8 cellular contexts compared by ENCODE assay signal in genomic region chr6:151475653-151476523, GRCh38. TPM values are rescaled to one million over a fixed set of nuclear protein-coding genes. Genes with fewer than 3 reads are reported as not detected.
DNase-seq lines count a peak whose midpoint lies in the region; ATAC-seq and TF ChIP-seq lines count a peak whose summit lies in the region.

No MANE protein-coding gene starts in this region.

- TF ChIP-seq POLR2A in IMR-90 (IDR thresholded peaks at IDR 0.05; ENCODE audit: low read depth, low read length): no peak
- TF ChIP-seq POLR2A in stomach (IDR thresholded peaks at IDR 0.05): no peak

- no peaks in the 10 kb centered on the region for H3K27me3 Mint-ChIP-seq in CD4-positive, CD25-positive, alpha-beta regulatory T cell

- no peaks in the 10 kb centered on the region for H3K36me3 ChIP-seq in CD4-positive, CD25-positive, alpha-beta regulatory T cell (ENCODE audit: control insufficient read depth, insufficient read depth, low read length)
- H3K36me3 ChIP-seq in IMR-90 (ENCODE audit: control insufficient read depth, insufficient read depth, low read length): no peaks in the 10 kb centered on the region
- H3K36me3 ChIP-seq in mammary epithelial cell (ENCODE audit: insufficient read depth, low read length): no peaks in the 10 kb centered on the region
- H3K36me3 ChIP-seq in left lung: no peaks in the 10 kb centered on the region
- no peaks in the 10 kb centered on the region for H3K36me3 ChIP-seq in stomach

- H4K5ac ChIP-seq in IMR-90 (ENCODE audit: low read depth, low read length): no peak overlapping the region; the same call in 1 of the 2 replicates

- H4K8ac ChIP-seq in IMR-90 (ENCODE audit: low read depth in 2 of 2, low read length in 2 of 2): peak overlapping the region; percentile 22 to 28; a peak in 2 of 4 replicates

- no peak overlapping the region; the same call in 1 of the 2 replicates for H2AK5ac ChIP-seq in IMR-90 (ENCODE audit: low read depth, low read length)

- no peaks in the 10 kb centered on the region for H3K79me2 ChIP-seq in mammary epithelial cell (ENCODE audit: insufficient read depth, low read length)

- peak overlapping the region; percentile 69 for H2AFZ ChIP-seq in IMR-90 (replicated peaks; ENCODE audit: low read length, poor library complexity)
- peak overlapping the region; percentile 60 for H2AFZ ChIP-seq in mammary epithelial cell (ENCODE audit: low read depth, low read length)

- H3K9ac ChIP-seq in IMR-90 (ENCODE audit: low read depth, low read length) (no peak overlapping the region), mammary epithelial cell (ENCODE audit: insufficient read depth, low read length) (no peak overlapping the region)

- TF ChIP-seq RAD21 in IMR-90 (IDR thresholded peaks at IDR 0.05; ENCODE audit: low read length): peak; percentile 62

- DNase-seq in CD4-positive, CD25-positive, alpha-beta regulatory T cell: peak; percentile 11 to 63 (median 54)
- DNase-seq in IMR-90: peak; percentile 59
- peak; percentile 38 for DNase-seq in SK-N-DZ (ENCODE audit: low spot score)
- DNase-seq in mammary epithelial cell: peak; percentile 17
- DNase-seq in left lung: no peak
- DNase-seq in stomach: peak; percentile 38
- no peak for DNase-seq in GOT3 (lab: John Stamatoyannopoulos, UW)

- H3K27ac ChIP-seq in CD4-positive, CD25-positive, alpha-beta regulatory T cell (ENCODE audit: insufficient read depth, low read length, poor library complexity, severe bottlenecking): no peak overlapping the region
- 0 out of 2 replicates have a peak overlapping the region, but pooled peaks have one; percentile 16 for H3K27ac ChIP-seq in IMR-90 (ENCODE audit: insufficient read depth, low read length)
- no peak overlapping the region for H3K27ac ChIP-seq in mammary epithelial cell (ENCODE audit: insufficient read depth, low read depth, low read length)
- H3K27ac ChIP-seq in left lung: no peak overlapping the region
- no peak overlapping the region for H3K27ac ChIP-seq in stomach

- no peak overlapping the region for H2BK20ac ChIP-seq in IMR-90 (ENCODE audit: low read depth, low read length)

- no CpG with 5 or more reads among the region's 16 CpGs for WGBS in IMR-90 (ENCODE audit: extremely low coverage in 2 of 2, insufficient read length in 1 of 2), 2 experiments
- 63% methylated on average over 15 of the region's 16 CpGs for WGBS in mammary epithelial cell (ENCODE audit: low coverage, missing lambda C conversion rate)
- WGBS in stomach, 5 donors: 24 to 36% (median 32%) methylated on average over 16 of the region's 16 CpGs

- H3K18ac ChIP-seq in IMR-90 (ENCODE audit: low read depth, low read length): peak overlapping the region; percentile 0; the same call in 1 of the 2 replicates

- peaks cover 0 to 1% (median 0%) of the 10 kb centered on the region in 7 donors for H3K9me3 Mint-ChIP-seq in CD4-positive, CD25-positive, alpha-beta regulatory T cell

- H3K4me3 Mint-ChIP-seq in CD4-positive, CD25-positive, alpha-beta regulatory T cell: peak overlapping the region in 2 of 4 donors; percentile 15 to 33

- no peaks in the 10 kb centered on the region for H3K36me3 Mint-ChIP-seq in CD4-positive, CD25-positive, alpha-beta regulatory T cell

- intact Hi-C loops in IMR-90 (cut with micrococcal nuclease): loop anchor here (1.0 to 10.0 kb wide), 2 partner anchors 35 to 789 kb away; no protein-coding TSS in a partner anchor
- intact Hi-C loops in mammary epithelial cell (cut with micrococcal nuclease): loop anchor here (1.0 to 10.0 kb wide), 3 partner anchors 35 to 289 kb away; no protein-coding TSS in a partner anchor
- intact Hi-C loops in left lung (cut with DNase I): no loop called here
- intact Hi-C loops in stomach (cut with DNase I; ENCODE audit: low total_unique reads): no loop called here

- H3K14ac ChIP-seq in IMR-90 (replicated peaks; ENCODE audit: low read depth, low read length): no peak overlapping the region

- TF ChIP-seq CTCF in IMR-90 (conservative IDR thresholded peaks at IDR 0.05; ENCODE audit: low read depth, low read length): peak; percentile 75
- TF ChIP-seq CTCF in mammary epithelial cell (conservative IDR thresholded peaks at IDR 0.05 in 1 of 2, IDR thresholded peaks at IDR 0.05 in 1 of 2; ENCODE audit: extremely low read depth in 1 of 2, insufficient read depth in 1 of 2, low read depth in 1 of 2, low read length in 2 of 2): peak; percentile 68 to 75
- peak; percentile 62 to 88 for TF ChIP-seq CTCF in left lung (IDR thresholded peaks at IDR 0.05)
- peak in 4 of 7 experiments; percentile 57 to 82 (median 64) for TF ChIP-seq CTCF in stomach (IDR thresholded peaks at IDR 0.05)

- H3K79me1 ChIP-seq in IMR-90 (ENCODE audit: low read depth in 1 of 2, low read length in 2 of 2): no peaks in the 10 kb centered on the region

- no peak overlapping the region for H3K27ac Mint-ChIP-seq in CD4-positive, CD25-positive, alpha-beta regulatory T cell

- H3K9me3 ChIP-seq in CD4-positive, CD25-positive, alpha-beta regulatory T cell (ENCODE audit: control insufficient read depth in 2 of 2, low read length in 2 of 2): no peaks in the 10 kb centered on the region
- H3K9me3 ChIP-seq in IMR-90 (ENCODE audit: control insufficient read depth, insufficient read depth, low read length) (no peaks in the 10 kb centered on the region), mammary epithelial cell (replicated peaks; ENCODE audit: insufficient read depth, low read length) (no peaks in the 10 kb centered on the region), left lung (no peaks in the 10 kb centered on the region), stomach (no peaks in the 10 kb centered on the region)

- H3K4me1 ChIP-seq in CD4-positive, CD25-positive, alpha-beta regulatory T cell (ENCODE audit: control insufficient read depth, insufficient read depth, low read length, poor library complexity, severe bottlenecking): peaks cover 4% of the 10 kb centered on the region
- H3K4me1 ChIP-seq in IMR-90 (ENCODE audit: control insufficient read depth, insufficient read depth, low read length): 0 out of 2 replicates have a peak, but pooled peaks cover 3% of the 10 kb centered on the region
- H3K4me1 ChIP-seq in mammary epithelial cell (ENCODE audit: insufficient read depth, low read length): no peaks in the 10 kb centered on the region
- peaks cover 0 to 10% of the 10 kb centered on the region in 2 donors for H3K4me1 ChIP-seq in left lung
- peaks cover 0 to 9% (median 7%) of the 10 kb centered on the region in 4 donors for H3K4me1 ChIP-seq in stomach

- H2BK15ac ChIP-seq in IMR-90 (ENCODE audit: low read depth, low read length): no peak overlapping the region

- dilution Hi-C loops in IMR-90 (cut with HindIII; ENCODE audit: low sequenced_read_pairs, unreplicated experiment): no loop called here
- dilution Hi-C loops in mammary epithelial cell (cut with HindIII; ENCODE audit: low sequenced_read_pairs): no loop called here

- TF ChIP-seq EP300 in stomach (IDR thresholded peaks at IDR 0.05): no peak

- H4K91ac ChIP-seq in IMR-90 (ENCODE audit: insufficient read depth, low read depth, low read length): no peak overlapping the region

- H4K20me1 ChIP-seq in IMR-90 (ENCODE audit: insufficient read depth, low read length) (no peaks in the 10 kb centered on the region), mammary epithelial cell (ENCODE audit: insufficient read depth, low read length) (no peaks in the 10 kb centered on the region)

- H3K56ac ChIP-seq in IMR-90 (ENCODE audit: extremely low read depth, insufficient read depth, low read length): no peak overlapping the region

- H2BK5ac ChIP-seq in IMR-90 (ENCODE audit: low read depth, low read length, poor library complexity, severe bottlenecking): no peak overlapping the region

- CTCF ChIA-PET in IMR-90 (lab: Yijun Ruan, JAX) (interaction anchor here (0.6 to 1.0 kb wide), 4 partner anchors 12 to 408 kb away, joined by 3 read pairs; no protein-coding TSS in a partner anchor), mammary epithelial cell (lab: Charles Lee; ENCODE audit: low non-redundant PET) (interaction anchor here (0.6 kb wide), 1 partner anchor 35 kb away, joined by 3 read pairs; no protein-coding TSS in a partner anchor)

- ATAC-seq in CD4-positive, CD25-positive, alpha-beta regulatory T cell (ENCODE audit: low read depth in 2 of 2): no peak
- ATAC-seq in GM18861 (IDR thresholded peaks at IDR 0.05; ENCODE audit: unreplicated experiment) (peak; percentile 64), IMR-90 (ENCODE audit: low read depth) (peak; percentile 61), left lung (peak; percentile 85)

- H3K9me1 ChIP-seq in IMR-90 (ENCODE audit: insufficient read depth, low read length): no peaks in the 10 kb centered on the region

- no peak overlapping the region for H3K23ac ChIP-seq in IMR-90 (ENCODE audit: low read depth, low read length)

- H3K4ac ChIP-seq in IMR-90 (ENCODE audit: low read depth, low read length): no peak overlapping the region

- peak overlapping the region; percentile 73 for H3K4me3 ChIP-seq in CD4-positive, CD25-positive, alpha-beta regulatory T cell (ENCODE audit: low read depth, low read length)
- H3K4me3 ChIP-seq in IMR-90 (ENCODE audit: insufficient read depth, low read depth, low read length) (no peak overlapping the region), mammary epithelial cell (replicated peaks in 1 of 3; ENCODE audit: insufficient read depth in 1 of 3, low read depth in 2 of 3, low read length in 3 of 3) (no peak overlapping the region), left lung (no peak overlapping the region), stomach (peak overlapping the region in 1 of 4 donors; percentile 23)

- no TSS peak for BruUV-seq in IMR-90 (replicated peaks; lab: Mats Ljungman, UMichigan)
- no TSS peak for BruUV-seq in mammary epithelial cell (replicated peaks; lab: Mats Ljungman, UMichigan)

- in situ Hi-C loops in IMR-90 (cut with MboI; ENCODE audit: low sequenced_read_pairs) (no loop called here), mammary epithelial cell (cut with MboI; ENCODE audit: low sequenced_read_pairs in 2 of 2) (no loop called here)

- peak overlapping the region; percentile 69; the same call in 1 of the 2 replicates for H3K4me2 ChIP-seq in IMR-90 (ENCODE audit: low read depth, low read length)
- no peak overlapping the region for H3K4me2 ChIP-seq in mammary epithelial cell (ENCODE audit: insufficient read depth, low read depth, low read length)

- POLR2A ChIA-PET in IMR-90 (lab: Charles Lee; ENCODE audit: unreplicated experiment): no interaction called here

- no peak overlapping the region for H2BK120ac ChIP-seq in IMR-90 (ENCODE audit: low read depth, low read length)

- no peak overlapping the region for H2AK9ac ChIP-seq in IMR-90 (replicated peaks; ENCODE audit: low read depth, low read length, poor library complexity)

- H3K27me3 ChIP-seq in CD4-positive, CD25-positive, alpha-beta regulatory T cell (ENCODE audit: control insufficient read depth, insufficient read depth, low read length): no peaks in the 10 kb centered on the region
- H3K27me3 ChIP-seq in IMR-90 (ENCODE audit: control insufficient read depth, insufficient read depth, low read length) (no peaks in the 10 kb centered on the region), mammary epithelial cell (ENCODE audit: insufficient read depth, low read length) (no peaks in the 10 kb centered on the region), left lung (no peaks in the 10 kb centered on the region), stomach (no peaks in the 10 kb centered on the region)

- peaks cover 0 to 10% (median 4%) of the 10 kb centered on the region in 4 donors for H3K4me1 Mint-ChIP-seq in CD4-positive, CD25-positive, alpha-beta regulatory T cell

RNA-seq across cellular contexts. Expression of gene CCDC170, which starts 17.9 kb away (rescaled TPM):
- total RNA-seq in CD4-positive, CD25-positive, alpha-beta regulatory T cell: not detected
- polyA plus RNA-seq in CD4-positive, CD25-positive, alpha-beta regulatory T cell: not detected
- 0.28 and 0.54 TPM in 2 replicates for total RNA-seq in IMR-90 (2012; rRNA removed)
- 0.12 and 0.14 TPM in 2 replicates for polyA plus RNA-seq in IMR-90 (2012; rRNA removed)
- 0.03 and 0.47 TPM in 2 replicates for polyA plus RNA-seq in IMR-90 (2012; cell fraction: cytosol; rRNA removed)
- 0.01 and 0.21 TPM in 2 replicates for polyA plus RNA-seq in IMR-90 (2012; cell fraction: nucleus; rRNA removed; ENCODE audit: low replicate concordance)
- polyA plus RNA-seq in SK-N-DZ (2014; cell fraction: cytosol; rRNA removed): not detected in 2 replicates
- not detected in 2 replicates for polyA plus RNA-seq in SK-N-DZ (2014; cell fraction: nucleus; rRNA removed)
- total RNA-seq in mammary epithelial cell: not detected
- 0.05 TPM for polyA plus RNA-seq in mammary epithelial cell
- polyA minus RNA-seq in mammary epithelial cell: not detected
- 1 to 10 TPM; 1.7 to 4.6 TPM for total RNA-seq in left lung
- total RNA-seq in stomach: 1 to 10 TPM in 1 of 5 donors, under 1 TPM in 3, not detected in 1; 0.29 to 3.6 (median 0.82) TPM
- under 1 TPM; 0.05 to 0.61 (median 0.31) TPM for polyA plus RNA-seq in stomach

RNA-seq across cellular contexts. Expression of gene RMND1, which starts 24.0 kb away (rescaled TPM):
- 10.4 TPM for total RNA-seq in CD4-positive, CD25-positive, alpha-beta regulatory T cell
- 10 to 100 TPM; 10.2 to 13.3 (median 11.9) TPM for polyA plus RNA-seq in CD4-positive, CD25-positive, alpha-beta regulatory T cell
- 24.6 and 32.8 TPM in 2 replicates for total RNA-seq in IMR-90 (2012; rRNA removed)
- polyA plus RNA-seq in IMR-90 (2012; rRNA removed): 10.6 and 13.1 TPM in 2 replicates
- 2.7 and 4.7 TPM in 2 replicates for polyA plus RNA-seq in IMR-90 (2012; cell fraction: cytosol; rRNA removed)
- polyA plus RNA-seq in IMR-90 (2012; cell fraction: nucleus; rRNA removed; ENCODE audit: low replicate concordance): 1.6 and 11.1 TPM in 2 replicates
- polyA plus RNA-seq in SK-N-DZ (2014; cell fraction: cytosol; rRNA removed): 44.9 and 55.1 TPM in 2 replicates
- 17.2 and 17.4 TPM in 2 replicates for polyA plus RNA-seq in SK-N-DZ (2014; cell fraction: nucleus; rRNA removed)
- total RNA-seq in mammary epithelial cell: 10 to 100 TPM; 15.7 to 26.7 TPM
- polyA plus RNA-seq in mammary epithelial cell: 13.3 TPM
- polyA minus RNA-seq in mammary epithelial cell: 3.8 TPM
- total RNA-seq in left lung: 10 to 100 TPM; 16.0 to 17.4 TPM
- total RNA-seq in stomach: 10 to 100 TPM in 4 of 5 donors, 1 to 10 TPM in 1; 6.4 to 47.2 (median 31.9) TPM
- polyA plus RNA-seq in stomach: 10 to 100 TPM; 13.9 to 17.9 (median 14.9) TPM

Comparison
In these comparisons a context has a peak if more than half of its experiments do, and no peak if none do; other contexts are left out.
1. ATAC-seq: peak in GM18861 (single experiment), IMR-90 (single experiment) and left lung (single experiment); none in CD4-positive, CD25-positive, alpha-beta regulatory T cell (0 of 2).
2. DNase-seq: peak in CD4-positive, CD25-positive, alpha-beta regulatory T cell (3 of 3), IMR-90 (single experiment), SK-N-DZ (single experiment), mammary epithelial cell (single experiment) and stomach (single experiment); none in left lung (0 of 2) and GOT3 (single experiment).
3. intact Hi-C loops: an anchor here in IMR-90 (1.0 to 10.0 kb wide) and mammary epithelial cell (1.0 to 10.0 kb wide); none called in left lung and stomach.
4. Peak in every context shown above with its lines, with median percentiles within 50 percentile points of each other: CTCF ChIP-seq.